20 cellular contexts compared by ENCODE assay signal in the genomic region with DNA sequence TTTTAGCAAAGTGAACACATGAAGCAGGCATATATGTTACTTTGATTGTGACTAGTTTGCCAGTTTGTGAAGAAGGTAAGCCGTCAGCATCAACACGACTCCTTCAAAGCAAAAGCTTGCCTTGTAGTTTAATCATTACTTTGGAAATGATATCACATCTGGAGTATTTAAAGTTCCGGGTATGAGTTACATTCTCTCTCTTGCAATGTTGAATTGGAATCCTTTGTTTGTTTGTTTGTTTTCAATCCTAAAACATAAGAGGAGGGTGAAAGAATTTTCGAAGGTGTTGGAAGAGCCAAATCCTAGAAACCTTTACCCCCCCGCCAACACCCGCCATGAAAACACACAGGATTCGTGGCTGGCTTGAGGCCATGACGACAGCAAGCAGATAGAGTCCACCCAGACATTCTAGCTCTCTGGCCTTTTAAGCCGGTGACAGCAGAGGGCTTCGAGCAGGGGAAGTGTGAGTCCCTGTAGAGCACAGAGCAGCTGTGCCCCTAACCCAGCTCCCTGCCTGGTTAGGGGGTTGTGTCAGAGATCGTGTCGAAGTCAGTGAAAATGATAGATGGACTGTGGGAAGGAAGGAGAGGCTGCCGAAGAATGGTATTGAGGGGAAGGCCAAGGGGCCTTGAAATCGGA.
DNase-seq lines count a peak whose midpoint lies in the region; ATAC-seq, FAIRE-seq and TF ChIP-seq lines count a peak whose summit lies in the region.
"Had no signal": no experiment of that assay in that cellular context is flagged by ENCODE, and none has a peak within 500 bp of the region (broad histone marks: within the 10 kb centered on the region; RNA-seq: fewer than 3 reads in every experiment).

No MANE protein-coding gene starts in this region.

- H2BK15ac ChIP-seq in H9 (ENCODE audit: low read depth, low read length): no peak overlapping the region

- H3K4me1 ChIP-seq in H9 (ENCODE audit: insufficient read depth, low read length): no peaks in the 10 kb centered on the region
- H3K4me1 ChIP-seq in lung (ENCODE audit: control insufficient read depth in 2 of 2, insufficient read depth in 2 of 2, low read length in 2 of 2): no peaks in the 10 kb centered on the region
- peaks cover 14% of the 10 kb centered on the region for H3K4me1 ChIP-seq in skeletal muscle satellite cell (ENCODE audit: control insufficient read depth, insufficient read depth, low read length)

- no peak overlapping the region for H2AK5ac ChIP-seq in H9 (ENCODE audit: insufficient read length, low read length)

- no peaks in the 10 kb centered on the region for H3K79me1 ChIP-seq in H9 (ENCODE audit: insufficient read depth, low read depth, low read length, poor library complexity, severe bottlenecking)

- no peak for FAIRE-seq in bronchial epithelial cell (lab: Jason Lieb, UNC)
- FAIRE-seq: GM12892, GM19239, K562 had no signal

- H2BK120ac ChIP-seq in H9 (ENCODE audit: low read depth, low read length, poor library complexity, severe bottlenecking): no peak overlapping the region

- H3K9me3 ChIP-seq in H9 (ENCODE audit: control insufficient read depth, low read depth, low read length): no peaks in the 10 kb centered on the region
- H3K9me3 ChIP-seq in lung (ENCODE audit: control insufficient read depth in 2 of 2, insufficient read depth in 1 of 2, low read length in 1 of 2): no peaks in the 10 kb centered on the region
- no peaks in the 10 kb centered on the region for H3K9me3 ChIP-seq in skeletal muscle satellite cell (replicated peaks; ENCODE audit: low read length)
- H3K9me3 ChIP-seq: SJCRH30 had no signal

- TF ChIP-seq CTCF in H9 (conservative IDR thresholded peaks at IDR 0.05) (no peak), bronchial epithelial cell (IDR thresholded peaks at IDR 0.05; ENCODE audit: insufficient read depth, low read length, severe bottlenecking) (no peak), lung (IDR thresholded peaks at IDR 0.05; ENCODE audit: control extremely low read depth, extremely low read depth) (no peak), GM13976 (IDR thresholded peaks at IDR 0.05; ENCODE audit: borderline replicate concordance, control extremely low read depth, extremely low read depth, insufficient read depth, missing control alignments) (no peak)

- no CpG with 5 or more reads among the region's 14 CpGs for WGBS in H9 (ENCODE audit: extremely low coverage, insufficient read length, low lambda C conversion rate)
- WGBS in lung, 2 donors: 63% methylated on average over 14 of the region's 14 CpGs

- no peak overlapping the region for H3K9ac ChIP-seq in H9 (ENCODE audit: extremely low read depth, insufficient read length, low read length)
- peak overlapping the region; percentile 1 for H3K9ac ChIP-seq in skeletal muscle satellite cell (ENCODE audit: low read depth, low read length)

- peak overlapping the region; percentile 65 for H2BK12ac ChIP-seq in H9 (ENCODE audit: insufficient read length, low read depth, low read length)

- H3K4ac ChIP-seq in H9 (ENCODE audit: low read depth, low read length): no peak overlapping the region

- H3K27me3 Mint-ChIP-seq in H9 (ENCODE audit: low read depth): peaks cover 5% of the 10 kb centered on the region; the same call in 1 of the 2 replicates

- no peak for DNase-seq in H9
- peak; percentile 5 for DNase-seq in bronchial epithelial cell (ENCODE audit: low read depth)
- DNase-seq in lung (ENCODE audit: low spot score): peak; percentile 25
- no peak for DNase-seq in GM19240 (ENCODE audit: insufficient read length, low spot score)
- no peak for DNase-seq in GM13976 (ENCODE audit: low spot score)
- DNase-seq in stimulated activated CD4-positive, alpha-beta T cell treated with anti-CD3 and anti-CD28 coated beads, Interleukin-1b, Interleukin-23, amount 100 ng/mL, for 48 hours: no peak
- DNase-seq: ACHN, AML-193, GF-D8, NCI-H187 treated with DMSO at 0.1 percent for 48 hours, NCI-H69, OCI-M1, RPMI8226 had no signal

- H3K36me3 Mint-ChIP-seq in H9 (ENCODE audit: insufficient read depth in 1 of 3, low read depth in 3 of 3): no peaks in the 10 kb centered on the region; a peak in 1 of 7 replicates
- H3K36me3 Mint-ChIP-seq: CD14-positive monocyte had no signal

- H3K79me2 ChIP-seq in H9 (ENCODE audit: insufficient read depth, low read length): no peaks in the 10 kb centered on the region

- peak overlapping the region; percentile 51 for H3K18ac ChIP-seq in H9 (ENCODE audit: insufficient read length, low read depth, low read length)

- H3K4me3 ChIP-seq in bronchial epithelial cell (ENCODE audit: low read depth, low read length) (no peak overlapping the region), lung (no peak overlapping the region), skeletal muscle satellite cell (ENCODE audit: low read length) (no peak overlapping the region)
- H3K4me3 ChIP-seq: K562, SJCRH30 had no signal

- H2AFZ ChIP-seq in H9 (ENCODE audit: low read length): peak overlapping the region; percentile 35

- no peaks in the 10 kb centered on the region for H3K9me3 Mint-ChIP-seq in H9

- no peak overlapping the region for H4K8ac ChIP-seq in H9 (replicated peaks; ENCODE audit: insufficient read length, low read depth, low read length)

- no peak for ATAC-seq in lung (ENCODE audit: insufficient read depth, low FRiP score)
- ATAC-seq in GM18870 (IDR thresholded peaks at IDR 0.05; ENCODE audit: unreplicated experiment): no peak
- ATAC-seq: K562 had no signal

- H3K23ac ChIP-seq in H9 (ENCODE audit: insufficient read length, low read depth, low read length): no peak overlapping the region

- H3K27me3 ChIP-seq in H9 (ENCODE audit: insufficient read depth, low read length) (no peaks in the 10 kb centered on the region), bronchial epithelial cell (ENCODE audit: control insufficient read depth, insufficient read depth, low read length) (no peaks in the 10 kb centered on the region), lung (ENCODE audit: control insufficient read depth, insufficient read depth) (no peaks in the 10 kb centered on the region), skeletal muscle satellite cell (ENCODE audit: control insufficient read depth, insufficient read depth, low read length) (no peaks in the 10 kb centered on the region)
- H3K27me3 ChIP-seq: SJCRH30 had no signal

- H3K27ac ChIP-seq in H9 (ENCODE audit: insufficient read length, low read depth, low read length) (no peak overlapping the region), lung (ENCODE audit: low read depth in 1 of 2, low read length in 1 of 2) (no peak overlapping the region)
- H3K27ac ChIP-seq: SJCRH30 had no signal

- H3K56ac ChIP-seq in H9 (ENCODE audit: insufficient read length, low read depth, low read length): no peak overlapping the region

- H3K36me3 ChIP-seq in bronchial epithelial cell (ENCODE audit: control insufficient read depth, insufficient read depth, low read length) (no peaks in the 10 kb centered on the region), lung (ENCODE audit: control insufficient read depth in 2 of 2, insufficient read depth in 2 of 2, low read length in 2 of 2) (no peaks in the 10 kb centered on the region), skeletal muscle satellite cell (ENCODE audit: insufficient read depth, low read length) (no peaks in the 10 kb centered on the region)
- H3K36me3 ChIP-seq: SJCRH30 had no signal

- no peaks in the 10 kb centered on the region for H3K23me2 ChIP-seq in H9 (ENCODE audit: insufficient read length, low read depth, low read length, poor library complexity, severe bottlenecking)

- no peak overlapping the region for H4K5ac ChIP-seq in H9 (ENCODE audit: insufficient read length, low read depth, low read length)

- H3K4me1 Mint-ChIP-seq in H9: peaks cover 7 to 8% of the 10 kb centered on the region in 2 experiments
- H3K4me1 Mint-ChIP-seq: CD14-positive monocyte had no signal

- H3K4me3 Mint-ChIP-seq in H9: no peak overlapping the region; a peak in 1 of 5 replicates
- H3K4me3 Mint-ChIP-seq: CD14-positive monocyte had no signal

- H3K14ac ChIP-seq in H9 (ENCODE audit: insufficient read depth, low read length): peak overlapping the region; percentile 20; the same call in 1 of the 2 replicates

- in situ Hi-C loops in GM13976 (cut with MboI; ENCODE audit: low sequenced_read_pairs, unreplicated experiment): no loop called here

- H3K27ac Mint-ChIP-seq in H9: peak overlapping the region in 1 of 3 experiments; percentile 33; a peak in 1 of 7 replicates
- H3K27ac Mint-ChIP-seq: CD14-positive monocyte had no signal

- no peak overlapping the region for H3T11ph ChIP-seq in H9 (ENCODE audit: low read length)

- no peak overlapping the region for H2BK5ac ChIP-seq in H9 (ENCODE audit: insufficient read length, low read length)

- no peak overlapping the region for H3K4me2 ChIP-seq in H9 (ENCODE audit: insufficient read depth, insufficient read length, low read length)
- H3K4me2 ChIP-seq in skeletal muscle satellite cell (ENCODE audit: low read length): no peak overlapping the region

- H4K20me1 ChIP-seq in H9 (ENCODE audit: control insufficient read depth, insufficient read depth, insufficient read length): no peaks in the 10 kb centered on the region

- H4K91ac ChIP-seq in H9 (ENCODE audit: insufficient read length, low read depth, low read length): no peak overlapping the region

- H2BK20ac ChIP-seq in H9 (ENCODE audit: low read depth, low read length, poor library complexity, severe bottlenecking): no peak overlapping the region

Comparison
In these comparisons a context has a peak if more than half of its experiments do, and no peak if none do; other contexts are left out.
1. DNase-seq: peak in bronchial epithelial cell (single experiment) and lung (single experiment); none in H9 (single experiment), GM19240 (single experiment), GM13976 (single experiment) and stimulated activated CD4-positive, alpha-beta T cell treated with anti-CD3 and anti-CD28 coated beads, Interleukin-1b, Interleukin-23, amount 100 ng/mL, for 48 hours (single experiment).